In genomic region chr9:89455356-89455824, GRCh38 we compare ENCODE assay signal across 1 cellular context.
TF ChIP-seq lines count a peak whose summit lies in the region.

No MANE protein-coding gene starts in this region.

TF ChIP-seq in HepG2, 621 proteins besides CTCF, POLR2A, EP300 and RAD21 (continued from another document):
- no peak for TF ChIP-seq TFDP1 (CRISPR knock-in tag; IDR thresholded peaks at IDR 0.05; ENCODE audit: borderline replicate concordance)
- no peak for TF ChIP-seq ZNF674 (CRISPR knock-in tag; IDR thresholded peaks at IDR 0.05; ENCODE audit: low read depth)
- no peak for TF ChIP-seq ARID5B (CRISPR knock-in tag; IDR thresholded peaks at IDR 0.05)
- no peak for TF ChIP-seq NFYC (CRISPR knock-in tag; IDR thresholded peaks at IDR 0.05)
- TF ChIP-seq GZF1 (CRISPR knock-in tag; IDR thresholded peaks at IDR 0.05), result no peak
- no peak for TF ChIP-seq SRF (IDR thresholded peaks at IDR 0.05; ENCODE audit: low read depth, low read length)
